ENCODE assay signal across 9 cellular contexts in genomic region chr13:45310341-45311138, GRCh38. TPM values are rescaled to one million over a fixed set of nuclear protein-coding genes. Genes with fewer than 3 reads are reported as not detected.
DNase-seq lines count a peak whose midpoint lies in the region; TF ChIP-seq lines count a peak whose summit lies in the region.
"Had no signal": no experiment of that assay in that cellular context is flagged by ENCODE, and none has a peak within 500 bp of the region (broad histone marks: within the 10 kb centered on the region; RNA-seq: fewer than 3 reads in every experiment).

No MANE protein-coding gene starts in this region.

- H3K56ac ChIP-seq in H9 (ENCODE audit: insufficient read length, low read depth, low read length), result no peak overlapping the region

- H2AK5ac ChIP-seq in H9 (ENCODE audit: insufficient read length, low read length) (no peak overlapping the region), mesenchymal stem cell (ENCODE audit: low read length, severe bottlenecking) (peak overlapping the region; percentile 76)

- in situ Hi-C loops in G401 (cut with HindIII; ENCODE audit: low sequenced_read_pairs), result no loop called here

- H3K4me2 ChIP-seq in H9 (ENCODE audit: insufficient read depth, insufficient read length, low read length) (peak overlapping the region; percentile 69), mesenchymal stem cell (ENCODE audit: low read length, poor library complexity, severe bottlenecking) (peak overlapping the region; percentile 95)

- peak overlapping the region; percentile 77 to 81 for H3K4me3 Mint-ChIP-seq in H9
- H3K4me3 Mint-ChIP-seq in activated naive CD8-positive, alpha-beta T cell treated with anti-CD3 and anti-CD28 coated beads for 36 hours, result peak overlapping the region; percentile 80

- no peak overlapping the region for H3K9ac ChIP-seq in H9 (ENCODE audit: extremely low read depth, insufficient read length, low read length)
- no peak overlapping the region for H3K9ac ChIP-seq in mesenchymal stem cell (ENCODE audit: low read length)

- H3K9me3 Mint-ChIP-seq in H9, result no peaks in the 10 kb centered on the region
- no peaks in the 10 kb centered on the region for H3K9me3 Mint-ChIP-seq in activated naive CD8-positive, alpha-beta T cell treated with anti-CD3 and anti-CD28 coated beads for 36 hours
- H3K9me3 Mint-ChIP-seq: activated naive CD4-positive, alpha-beta T cell treated with anti-CD3 and anti-CD28 coated beads, Interleukin-2, amount 50 U/mL, for 72 hours had no signal

- no peak overlapping the region for H2AFZ ChIP-seq in H9 (ENCODE audit: low read length)
- no peak overlapping the region for H2AFZ ChIP-seq in mesenchymal stem cell (ENCODE audit: low read depth, low read length)

- H3K4me3 ChIP-seq in AG09309 (ENCODE audit: control insufficient read depth, low read depth, low read length) (peak overlapping the region; percentile 27; the same call in 1 of the 2 replicates), mesenchymal stem cell (ENCODE audit: insufficient read depth in 1 of 2, low read depth in 1 of 2, low read length in 2 of 2) (peak overlapping the region in 1 of 2 experiments; percentile 71)

- H3K23me2 ChIP-seq in H9 (ENCODE audit: insufficient read length, low read depth, low read length, poor library complexity, severe bottlenecking), result peaks cover 6% of the 10 kb centered on the region

- H2BK12ac ChIP-seq in H9 (ENCODE audit: insufficient read length, low read depth, low read length), result no peak overlapping the region
- no peak overlapping the region for H2BK12ac ChIP-seq in mesenchymal stem cell (ENCODE audit: low read length in 2 of 2)

- peak overlapping the region in 2 of 3 experiments; percentile 64 to 65; a peak in 5 of 7 replicates for H3K27ac Mint-ChIP-seq in H9
- H3K27ac Mint-ChIP-seq in activated naive CD8-positive, alpha-beta T cell treated with anti-CD3 and anti-CD28 coated beads for 36 hours, result peak overlapping the region; percentile 29

- H3K18ac ChIP-seq in H9 (ENCODE audit: insufficient read length, low read depth, low read length), result peak overlapping the region; percentile 9
- H3K18ac ChIP-seq in mesenchymal stem cell (ENCODE audit: low read depth in 1 of 2, low read length in 2 of 2), result no peak overlapping the region

- CTCF ChIA-PET in HEK293T (lab: Yijun Ruan, JAX), result interaction anchor here (0.6 to 3.6 kb wide), 2 partner anchors 197 to 264 kb away, joined by 3 to 13 read pairs; no protein-coding TSS in a partner anchor

- no CpG with 5 or more reads among the region's 15 CpGs for WGBS in H9 (ENCODE audit: extremely low coverage, insufficient read length, low lambda C conversion rate)
- 37% methylated on average over 15 of the region's 15 CpGs for WGBS in mesenchymal stem cell

- H3K27me3 ChIP-seq in H9 (ENCODE audit: insufficient read depth, low read length), result no peaks in the 10 kb centered on the region
- peaks cover 0 to 8% of the 10 kb centered on the region in 2 experiments for H3K27me3 ChIP-seq in mesenchymal stem cell (ENCODE audit: control insufficient read depth in 1 of 2, insufficient read depth in 1 of 2, low read length in 2 of 2)

- H2BK120ac ChIP-seq in H9 (ENCODE audit: low read depth, low read length, poor library complexity, severe bottlenecking) (no peak overlapping the region), mesenchymal stem cell (ENCODE audit: low read depth, low read length) (no peak overlapping the region)

- no peaks in the 10 kb centered on the region for H4K20me1 ChIP-seq in H9 (ENCODE audit: control insufficient read depth, insufficient read depth, insufficient read length)

- DNase-seq in AG09309 (ENCODE audit: low read depth), result no peak
- no peak for DNase-seq in H9
- DNase-seq in activated naive CD8-positive, alpha-beta T cell treated with anti-CD3 and anti-CD28 coated beads for 36 hours, result no peak
- DNase-seq in mesenchymal stem cell, result no peak
- DNase-seq in G401 (ENCODE audit: low spot score), result no peak
- DNase-seq in NCI-H226, result no peak
- no peak for DNase-seq in AG20443 (ENCODE audit: low spot score)
- no peak for DNase-seq in HEK293T (ENCODE audit: extremely low spot score)

- H3K27ac ChIP-seq in H9 (ENCODE audit: insufficient read length, low read depth, low read length) (no peak overlapping the region), mesenchymal stem cell (ENCODE audit: low read length, poor library complexity, severe bottlenecking) (no peak overlapping the region)

- no peak overlapping the region for H4K91ac ChIP-seq in H9 (ENCODE audit: insufficient read length, low read depth, low read length)
- no peak overlapping the region for H4K91ac ChIP-seq in mesenchymal stem cell (ENCODE audit: low read length)

- POLR2A ChIA-PET in HEK293T (lab: Yijun Ruan, JAX), result no interaction called here

- H3K4ac ChIP-seq in H9 (ENCODE audit: low read depth, low read length), result no peak overlapping the region
- no peak overlapping the region for H3K4ac ChIP-seq in mesenchymal stem cell (ENCODE audit: low read depth in 1 of 2, low read length in 2 of 2)

- H3K4me1 Mint-ChIP-seq in H9, result peaks cover 22 to 27% of the 10 kb centered on the region in 2 experiments
- H3K4me1 Mint-ChIP-seq in activated naive CD8-positive, alpha-beta T cell treated with anti-CD3 and anti-CD28 coated beads for 36 hours, result peaks cover 17% of the 10 kb centered on the region

- H3K79me2 ChIP-seq in H9 (ENCODE audit: insufficient read depth, low read length), result no peaks in the 10 kb centered on the region

- no peaks in the 10 kb centered on the region for H3K36me3 ChIP-seq in mesenchymal stem cell (ENCODE audit: control insufficient read depth in 1 of 2, insufficient read depth in 2 of 2, low read depth in 1 of 2, low read length in 2 of 2)

- H3T11ph ChIP-seq in H9 (ENCODE audit: low read length), result no peak overlapping the region

- H3K14ac ChIP-seq in H9 (ENCODE audit: insufficient read depth, low read length) (no peak overlapping the region), mesenchymal stem cell (ENCODE audit: low read length in 2 of 2) (no peak overlapping the region)

- H2BK5ac ChIP-seq in H9 (ENCODE audit: insufficient read length, low read length), result no peak overlapping the region
- H2BK5ac ChIP-seq in mesenchymal stem cell (ENCODE audit: low read depth, low read length, poor library complexity, severe bottlenecking), result no peak overlapping the region

- H2BK15ac ChIP-seq in H9 (ENCODE audit: low read depth, low read length) (no peak overlapping the region), mesenchymal stem cell (ENCODE audit: low read depth, poor library complexity, severe bottlenecking) (no peak overlapping the region)

- H2BK20ac ChIP-seq in H9 (ENCODE audit: low read depth, low read length, poor library complexity, severe bottlenecking), result no peak overlapping the region

- H3K4me1 ChIP-seq in H9 (ENCODE audit: insufficient read depth, low read length) (peaks cover 6% of the 10 kb centered on the region; the same call in 1 of the 2 replicates), mesenchymal stem cell (ENCODE audit: control insufficient read depth, insufficient read depth, low read depth, low read length) (peaks cover 8% of the 10 kb centered on the region)

- no peak overlapping the region for H3K23ac ChIP-seq in H9 (ENCODE audit: insufficient read length, low read depth, low read length)
- H3K23ac ChIP-seq in mesenchymal stem cell (ENCODE audit: low read length in 2 of 2), result no peak overlapping the region

- no peak overlapping the region for H4K5ac ChIP-seq in H9 (ENCODE audit: insufficient read length, low read depth, low read length)

- no peaks in the 10 kb centered on the region for H3K36me3 Mint-ChIP-seq in H9 (ENCODE audit: insufficient read depth in 1 of 3, low read depth in 3 of 3)
- H3K36me3 Mint-ChIP-seq in activated naive CD8-positive, alpha-beta T cell treated with anti-CD3 and anti-CD28 coated beads for 36 hours, result no peaks in the 10 kb centered on the region
- H3K36me3 Mint-ChIP-seq: activated naive CD4-positive, alpha-beta T cell treated with anti-CD3 and anti-CD28 coated beads, Interleukin-2, amount 50 U/mL, for 72 hours had no signal

- H3K79me1 ChIP-seq in H9 (ENCODE audit: insufficient read depth, low read depth, low read length, poor library complexity, severe bottlenecking) (no peaks in the 10 kb centered on the region), mesenchymal stem cell (replicated peaks; ENCODE audit: low read length, poor library complexity, severe bottlenecking) (no peaks in the 10 kb centered on the region)

- peaks cover 4% of the 10 kb centered on the region for H3K27me3 Mint-ChIP-seq in H9 (ENCODE audit: low read depth)
- peaks cover 17% of the 10 kb centered on the region for H3K27me3 Mint-ChIP-seq in activated naive CD8-positive, alpha-beta T cell treated with anti-CD3 and anti-CD28 coated beads for 36 hours

- H4K8ac ChIP-seq in H9 (replicated peaks; ENCODE audit: insufficient read length, low read depth, low read length), result no peak overlapping the region
- H4K8ac ChIP-seq in mesenchymal stem cell (ENCODE audit: low read length), result no peak overlapping the region

- H3K9me3 ChIP-seq in H9 (ENCODE audit: control insufficient read depth, low read depth, low read length) (no peaks in the 10 kb centered on the region), mesenchymal stem cell (ENCODE audit: control insufficient read depth, low read length) (no peaks in the 10 kb centered on the region)

- no peak for TF ChIP-seq CTCF in AG09309 (IDR thresholded peaks at IDR 0.05; ENCODE audit: control insufficient read depth, insufficient read depth, low read depth, low read length, missing control alignments)
- no peak for TF ChIP-seq CTCF in H9 (conservative IDR thresholded peaks at IDR 0.05)

TF ChIP-seq in HEK293T, 16 proteins besides CTCF, POLR2A, EP300 and RAD21:
- TF ChIP-seq BHLHE40 (IDR thresholded peaks at IDR 0.05; ENCODE audit: borderline replicate concordance) (no peak), ELF4 (IDR thresholded peaks at IDR 0.05) (no peak), FOXA1 (IDR thresholded peaks at IDR 0.05) (no peak), ARNT (IDR thresholded peaks at IDR 0.05) (no peak), ZNF384 (IDR thresholded peaks at IDR 0.05) (no peak), PKNOX1 (IDR thresholded peaks at IDR 0.05) (no peak), NFRKB (IDR thresholded peaks at IDR 0.05) (no peak), FOXK2 (IDR thresholded peaks at IDR 0.05) (no peak), SP1 (IDR thresholded peaks at IDR 0.05) (no peak)

RNA-seq across cellular contexts. Expression of gene TPT1, which starts 30.4 kb away (rescaled TPM):
- 2,205 and 2,239 TPM in 2 replicates for total RNA-seq in H9 (2021)
- total RNA-seq in activated naive CD8-positive, alpha-beta T cell treated with anti-CD3 and anti-CD28 coated beads for 36 hours, result 1,000 to 10,000 TPM; 3,217 to 3,223 TPM
- polyA plus RNA-seq in mesenchymal stem cell (2013, experiment 1 of 2), result 4,121 TPM
- 4,163 TPM for polyA plus RNA-seq in mesenchymal stem cell (2013, experiment 2 of 2)
- total RNA-seq in G401 (2014; rRNA removed; shearing (Covaris generic)), result 1,171 and 1,350 TPM in 2 replicates
